ENCODE assay signal across 9 cellular contexts in the genomic region with DNA sequence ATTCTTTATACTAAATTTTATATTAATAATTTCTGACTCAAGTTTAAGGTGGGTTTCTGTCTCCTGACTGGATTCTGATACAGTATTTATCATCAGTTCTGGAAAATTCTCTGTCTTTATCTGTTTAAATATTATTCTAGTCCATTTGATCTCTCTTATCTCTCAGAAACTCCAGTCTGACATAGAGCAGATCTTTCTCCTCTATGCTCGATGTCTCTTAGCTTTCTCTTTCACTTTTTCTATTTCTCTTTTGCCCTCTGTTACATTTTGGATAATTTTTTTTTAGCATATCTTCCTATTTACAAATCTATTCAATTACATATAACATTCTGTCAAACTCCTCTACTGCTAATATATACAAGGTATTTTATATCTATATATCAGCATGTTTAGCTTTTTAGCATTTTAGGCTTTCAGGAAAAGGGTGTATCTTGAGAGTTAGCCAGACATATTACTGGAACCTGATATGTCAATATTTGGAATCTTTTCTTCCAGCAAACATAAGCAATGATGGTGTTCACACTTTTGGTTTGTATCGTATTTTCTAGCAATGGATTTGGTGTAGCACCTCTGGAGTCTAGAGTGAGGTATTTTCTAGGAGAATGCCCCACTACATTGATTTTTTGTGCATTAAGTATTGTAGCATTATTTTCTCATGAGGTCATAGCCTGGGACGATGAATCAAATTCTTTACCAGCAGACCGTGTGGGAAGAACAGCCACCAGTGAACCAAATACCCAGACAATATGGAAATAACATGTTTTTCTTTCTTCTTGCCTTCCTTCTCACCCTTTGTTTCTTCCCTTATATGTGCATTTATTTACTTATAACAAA. TPM values are rescaled to one million over a fixed set of nuclear protein-coding genes. Genes with fewer than 3 reads are reported as not detected.
A peak's percentile ranks its signal among the peaks of the same experiment; 100 is the strongest.
DNase-seq lines count a peak whose midpoint lies in the region; ATAC-seq and TF ChIP-seq lines count a peak whose summit lies in the region.
"Had no signal": no experiment of that assay in that cellular context is flagged by ENCODE, and none has a peak within 500 bp of the region (broad histone marks: within the 10 kb centered on the region; RNA-seq: fewer than 3 reads in every experiment).

No MANE protein-coding gene starts in this region.

- ATAC-seq in HG02981 (IDR thresholded peaks at IDR 0.05; ENCODE audit: unreplicated experiment) = no peak

- TF ChIP-seq EP300 in SK-N-SH (IDR thresholded peaks at IDR 0.05; ENCODE audit: borderline replicate concordance in 1 of 2, low read depth in 1 of 2, low read length in 1 of 2) = peak in 1 of 2 experiments; percentile 49; a peak in 1 of 4 replicates

- no peak; the same call in 1 of the 2 replicates for TF ChIP-seq CTCF in SK-N-SH (IDR thresholded peaks at IDR 0.05)
- no peak for TF ChIP-seq CTCF in fibroblast of villous mesenchyme (IDR thresholded peaks at IDR 0.05; ENCODE audit: insufficient read depth, low read depth, low read length)
- TF ChIP-seq CTCF in retinal pigment epithelial cell (conservative IDR thresholded peaks at IDR 0.05; ENCODE audit: low read depth, low read length) = no peak
- TF ChIP-seq CTCF in nephron progenitor cell (IDR thresholded peaks at IDR 0.05) = no peak

- peak; percentile 92 for DNase-seq in EH (ENCODE audit: low read depth)
- DNase-seq in SK-N-SH = no peak
- peak; percentile 81 for DNase-seq in fibroblast of villous mesenchyme (ENCODE audit: low read depth)
- DNase-seq in retinal pigment epithelial cell (ENCODE audit: low read depth) = peak; percentile 26
- DNase-seq in cortex of kidney (lab: John Stamatoyannopoulos, UW) = no peak
- DNase-seq in OCI-M2 (lab: John Stamatoyannopoulos, UW; ENCODE audit: unreplicated experiment) = no peak
- DNase-seq in nephron progenitor cell = no peak

- no peak for TF ChIP-seq RAD21 in SK-N-SH (IDR thresholded peaks at IDR 0.05; ENCODE audit: low read length)

- 13% methylated on average over 4 of the region's 4 CpGs for WGBS in SK-N-SH (ENCODE audit: low lambda C conversion rate)

- H3K4me3 Mint-ChIP-seq in nephron progenitor cell = no peak overlapping the region
- H3K4me3 Mint-ChIP-seq: dendritic cell treated with granulocyte-macrophage colony-stimulating factor and Interleukin-4, amounts not matched to agents 40 ng/mL and 50 ng/mL, for 4 days had no signal

- H3K79me2 ChIP-seq in SK-N-SH (ENCODE audit: insufficient read depth) = peaks cover under 1% of the 10 kb centered on the region; the same call in 1 of the 2 replicates

- H4K20me1 ChIP-seq in SK-N-SH (ENCODE audit: insufficient read depth) = no peaks in the 10 kb centered on the region

- POLR2A ChIA-PET in SK-N-SH (lab: Yijun Ruan, JAX) = no interaction called here

- H3K4me1 ChIP-seq in SK-N-SH (ENCODE audit: control insufficient read depth in 1 of 2, insufficient read depth in 2 of 2, low read depth in 1 of 2, low read length in 1 of 2) = peaks cover 2 to 9% of the 10 kb centered on the region in 2 experiments; a peak in 3 of 4 replicates

- H3K27me3 ChIP-seq in SK-N-SH (ENCODE audit: insufficient read depth) = no peaks in the 10 kb centered on the region

- H3K27me3 Mint-ChIP-seq in nephron progenitor cell (ENCODE audit: low read depth, poor library complexity) = no peaks in the 10 kb centered on the region

- peak overlapping the region; percentile 74 for H3K4me2 ChIP-seq in SK-N-SH

- H3K9me3 Mint-ChIP-seq in nephron progenitor cell = peaks cover 18% of the 10 kb centered on the region
- H3K9me3 Mint-ChIP-seq: dendritic cell treated with granulocyte-macrophage colony-stimulating factor and Interleukin-4, amounts not matched to agents 40 ng/mL and 50 ng/mL, for 4 days had no signal

- no peaks in the 10 kb centered on the region for H3K36me3 ChIP-seq in SK-N-SH (replicated peaks in 1 of 2; ENCODE audit: control insufficient read depth in 1 of 2, insufficient read depth in 2 of 2, low read length in 1 of 2)

- H3K4me1 Mint-ChIP-seq in nephron progenitor cell = peaks cover 12% of the 10 kb centered on the region

- no peaks in the 10 kb centered on the region for H3K36me3 Mint-ChIP-seq in nephron progenitor cell (ENCODE audit: low read depth)

- CTCF ChIA-PET in SK-N-SH (lab: Yijun Ruan, JAX) = interaction anchor here (1.1 to 2.2 kb wide), 3 partner anchors 11 to 48 kb away, joined by 5 to 8 read pairs (median 6); no protein-coding TSS in a partner anchor

- no peaks in the 10 kb centered on the region for H3K9me2 ChIP-seq in SK-N-SH

- H3F3A ChIP-seq in SK-N-SH (replicated peaks; ENCODE audit: insufficient read depth) = peaks cover 43% of the 10 kb centered on the region

- no peaks in the 10 kb centered on the region for H3K9me3 ChIP-seq in SK-N-SH

- peak overlapping the region; percentile 82 to 100; a peak in 3 of 4 replicates for H3K27ac ChIP-seq in SK-N-SH (ENCODE audit: low read depth in 2 of 2, low read length in 1 of 2)

- no peak overlapping the region for H3K27ac Mint-ChIP-seq in nephron progenitor cell
- H3K27ac Mint-ChIP-seq: dendritic cell treated with granulocyte-macrophage colony-stimulating factor and Interleukin-4, amounts not matched to agents 40 ng/mL and 50 ng/mL, for 4 days had no signal

- H3K9ac ChIP-seq in SK-N-SH = peak overlapping the region; percentile 78

- peak overlapping the region; percentile 63; the same call in 1 of the 2 replicates for H2AFZ ChIP-seq in SK-N-SH (ENCODE audit: low read depth)

- peak overlapping the region in 1 of 2 experiments; percentile 52; a peak in 2 of 4 replicates for H3K4me3 ChIP-seq in SK-N-SH (ENCODE audit: low read depth in 2 of 2, low read length in 1 of 2)
- peak overlapping the region; percentile 51 for H3K4me3 ChIP-seq in fibroblast of villous mesenchyme (ENCODE audit: low read depth, low read length)
- H3K4me3 ChIP-seq in retinal pigment epithelial cell (ENCODE audit: low read length) = no peak overlapping the region

TF ChIP-seq in SK-N-SH, 30 proteins besides CTCF, POLR2A, EP300 and RAD21:
- no peak for TF ChIP-seq NFIC (IDR thresholded peaks at IDR 0.05; ENCODE audit: borderline replicate concordance)
- TF ChIP-seq POLR2AphosphoS5 (IDR thresholded peaks at IDR 0.05; ENCODE audit: low read depth, low read length) = no peak
- no peak for TF ChIP-seq SMC3 (IDR thresholded peaks at IDR 0.05; ENCODE audit: low read depth, low read length)
- TF ChIP-seq, protein P1, sequence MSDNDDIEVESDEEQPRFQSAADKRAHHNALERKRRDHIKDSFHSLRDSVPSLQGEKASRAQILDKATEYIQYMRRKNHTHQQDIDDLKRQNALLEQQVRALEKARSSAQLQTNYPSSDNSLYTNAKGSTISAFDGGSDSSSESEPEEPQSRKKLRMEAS (IDR thresholded peaks at IDR 0.05; ENCODE audit: low read depth) = 0 out of 2 replicates have a peak, but pooled peaks have one; percentile 23
- no peak for TF ChIP-seq NRF1 (IDR thresholded peaks at IDR 0.05; ENCODE audit: low read depth, low read length)
- TF ChIP-seq MEF2A (IDR thresholded peaks at IDR 0.05; ENCODE audit: borderline replicate concordance, low read depth) = no peak
- TF ChIP-seq JUND (IDR thresholded peaks at IDR 0.05) = peak; percentile 82
- TF ChIP-seq FOSL2 (IDR thresholded peaks at IDR 0.05; ENCODE audit: borderline replicate concordance, low read depth) = peak; percentile 65
- no peak for TF ChIP-seq SIN3A (IDR thresholded peaks at IDR 0.05; ENCODE audit: borderline replicate concordance, low read depth, low read length)
- TF ChIP-seq TCF12 (IDR thresholded peaks at IDR 0.05) = peak; percentile 54
- TF ChIP-seq TEAD4 (IDR thresholded peaks at IDR 0.05; ENCODE audit: borderline replicate concordance, insufficient read depth) = 0 out of 2 replicates have a peak, but pooled peaks have one; percentile 26

RNA-seq across cellular contexts. Expression of a gene that starts 4.1 kb away (rescaled TPM):
- polyA plus RNA-seq in SK-N-SH (2012; rRNA removed) = 84.6 and 106 TPM in 2 replicates
- 90.6 and 92.0 TPM in 2 replicates for polyA plus RNA-seq in SK-N-SH (2012; cell fraction: cytosol; rRNA removed)
- 109 and 183 TPM in 2 replicates for polyA plus RNA-seq in SK-N-SH (2012; cell fraction: nucleus; rRNA removed)
- total RNA-seq in fibroblast of villous mesenchyme = 505 and 713 TPM in 2 replicates

Comparison
In these comparisons a context has a peak if more than half of its experiments do, and no peak if none do; other contexts are left out.
1. DNase-seq: peak in EH (single experiment), fibroblast of villous mesenchyme (single experiment) and retinal pigment epithelial cell (single experiment); none in SK-N-SH (single experiment), cortex of kidney (single experiment), OCI-M2 (single experiment) and nephron progenitor cell (single experiment).